ENCODE assay signal across 27 cellular contexts in the genomic region with DNA sequence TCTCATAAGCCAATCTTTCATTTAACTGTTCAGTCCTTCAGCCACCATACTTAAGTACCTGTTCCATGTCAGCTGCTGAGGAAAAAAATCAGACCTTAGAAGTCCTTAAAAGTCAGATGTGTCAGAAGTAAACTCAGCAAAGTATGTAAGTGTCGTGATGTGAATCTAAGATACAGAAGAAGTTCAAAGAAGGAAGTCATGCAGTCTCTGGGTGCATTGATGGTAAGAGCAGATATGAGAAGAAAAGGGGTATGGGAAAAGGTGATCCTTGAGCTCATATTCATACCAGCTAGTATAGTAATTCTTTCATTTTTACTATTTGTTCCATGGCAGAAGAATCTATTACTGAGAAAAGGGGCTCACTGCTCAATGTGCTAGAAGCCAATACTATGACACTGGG.
"Had no signal": no experiment of that assay in that cellular context is flagged by ENCODE, and none has a peak within 500 bp of the region (broad histone marks: within the 10 kb centered on the region; RNA-seq: fewer than 3 reads in every experiment).

No MANE protein-coding gene starts in this region.

- H3K9me3 Mint-ChIP-seq: natural killer cell; nephron progenitor cell; neural progenitor cell; stimulated activated effector memory CD8-positive, alpha-beta T cell treated with anti-CD3 and anti-CD28 coated beads, Interleukin-12 subunit alpha, Interleukin-12 subunit beta, amount 100 ng/mL, for 72 hours; stimulated activated naive CD8-positive, alpha-beta T cell treated with anti-CD3 and anti-CD28 coated beads, Interleukin-15, Interleukin-2, amounts not matched to agents 100 ng/mL and 50 ng/mL, for 24 hours had no signal

- H3K36me3 ChIP-seq: left ventricle myocardium inferior, neural progenitor cell, neutrophil, suprapubic skin, thoracic aorta, tibial artery, upper lobe of right lung had no signal

- H3K27ac ChIP-seq: left ventricle myocardium inferior, neural progenitor cell, neutrophil, skin epidermis, suprapubic skin, thoracic aorta, tibial artery, upper lobe of right lung had no signal

- H3K4me2 ChIP-seq: neural progenitor cell had no signal

- H3K4me3 ChIP-seq: left ventricle myocardium inferior, lung, neural progenitor cell, skin epidermis, suprapubic skin, thoracic aorta, tibial artery, upper lobe of right lung had no signal

- ATAC-seq: natural killer cell; right cardiac atrium; sciatic nerve; stimulated activated effector memory CD8-positive, alpha-beta T cell treated with anti-CD3 and anti-CD28 coated beads, Interleukin-12 subunit alpha, Interleukin-12 subunit beta, amount 100 ng/mL, for 72 hours; upper lobe of right lung had no signal

- H3K4me3 Mint-ChIP-seq: mesothelial cell of epicardium; naive B cell; natural killer cell; nephron progenitor cell; neural progenitor cell; stimulated activated effector memory CD8-positive, alpha-beta T cell treated with anti-CD3 and anti-CD28 coated beads, Interleukin-12 subunit alpha, Interleukin-12 subunit beta, amount 100 ng/mL, for 72 hours; stimulated activated naive CD8-positive, alpha-beta T cell treated with anti-CD3 and anti-CD28 coated beads, Interleukin-15, Interleukin-2, amounts not matched to agents 100 ng/mL and 50 ng/mL, for 24 hours had no signal

- H3K9me3 ChIP-seq: left ventricle myocardium inferior, neutrophil, suprapubic skin, thoracic aorta, tibial artery, upper lobe of right lung had no signal

- H3K36me3 Mint-ChIP-seq: mesothelial cell of epicardium; naive B cell; natural killer cell; neural progenitor cell; stimulated activated effector memory CD8-positive, alpha-beta T cell treated with anti-CD3 and anti-CD28 coated beads, Interleukin-12 subunit alpha, Interleukin-12 subunit beta, amount 100 ng/mL, for 72 hours had no signal

- H3K27me3 Mint-ChIP-seq: naive B cell, progenitor cell of endocrine pancreas had no signal

- H3K27ac Mint-ChIP-seq: mesothelial cell of epicardium; naive B cell; natural killer cell; nephron progenitor cell; neural progenitor cell; progenitor cell of endocrine pancreas; stimulated activated effector memory CD8-positive, alpha-beta T cell treated with anti-CD3 and anti-CD28 coated beads, Interleukin-12 subunit alpha, Interleukin-12 subunit beta, amount 100 ng/mL, for 72 hours; stimulated activated naive CD8-positive, alpha-beta T cell treated with anti-CD3 and anti-CD28 coated beads, Interleukin-15, Interleukin-2, amounts not matched to agents 100 ng/mL and 50 ng/mL, for 24 hours had no signal

- H3K4me1 ChIP-seq: left ventricle myocardium inferior, neural progenitor cell, suprapubic skin, tibial artery, upper lobe of right lung had no signal

- H3K27me3 ChIP-seq: neural progenitor cell, neutrophil, suprapubic skin, tibial artery, upper lobe of right lung had no signal

- DNase-seq: islet precursor cell; left ventricle myocardium inferior; naive B cell; natural killer cell; nephron progenitor cell; occipital lobe; retina; right cardiac atrium; stimulated activated CD4-positive, alpha-beta T cell treated with anti-CD3 and anti-CD28 coated beads, Interleukin-12 subunit alpha, Interleukin-12 subunit beta, amount 100 ng/mL, for 4 hours; stimulated activated CD4-positive, alpha-beta T cell treated with anti-CD3 and anti-CD28 coated beads, Interleukin-15, amount 100 ng/mL, for 24 hours; stimulated activated CD4-positive, alpha-beta T cell treated with anti-CD3 and anti-CD28 coated beads, Interleukin-2, amount 100 ng/mL, for 24 hours; stimulated activated CD4-positive, alpha-beta T cell treated with anti-CD3 and anti-CD28 coated beads, Interleukin-4, amount 100 ng/mL, for 24 hours; stimulated activated naive CD4-positive, alpha-beta T cell; tibial artery; trophoblast cell; upper lobe of right lung had no signal

- H3K4me1 Mint-ChIP-seq: naive B cell; stimulated activated effector memory CD8-positive, alpha-beta T cell treated with anti-CD3 and anti-CD28 coated beads, Interleukin-12 subunit alpha, Interleukin-12 subunit beta, amount 100 ng/mL, for 72 hours had no signal
